In the genomic region with DNA sequence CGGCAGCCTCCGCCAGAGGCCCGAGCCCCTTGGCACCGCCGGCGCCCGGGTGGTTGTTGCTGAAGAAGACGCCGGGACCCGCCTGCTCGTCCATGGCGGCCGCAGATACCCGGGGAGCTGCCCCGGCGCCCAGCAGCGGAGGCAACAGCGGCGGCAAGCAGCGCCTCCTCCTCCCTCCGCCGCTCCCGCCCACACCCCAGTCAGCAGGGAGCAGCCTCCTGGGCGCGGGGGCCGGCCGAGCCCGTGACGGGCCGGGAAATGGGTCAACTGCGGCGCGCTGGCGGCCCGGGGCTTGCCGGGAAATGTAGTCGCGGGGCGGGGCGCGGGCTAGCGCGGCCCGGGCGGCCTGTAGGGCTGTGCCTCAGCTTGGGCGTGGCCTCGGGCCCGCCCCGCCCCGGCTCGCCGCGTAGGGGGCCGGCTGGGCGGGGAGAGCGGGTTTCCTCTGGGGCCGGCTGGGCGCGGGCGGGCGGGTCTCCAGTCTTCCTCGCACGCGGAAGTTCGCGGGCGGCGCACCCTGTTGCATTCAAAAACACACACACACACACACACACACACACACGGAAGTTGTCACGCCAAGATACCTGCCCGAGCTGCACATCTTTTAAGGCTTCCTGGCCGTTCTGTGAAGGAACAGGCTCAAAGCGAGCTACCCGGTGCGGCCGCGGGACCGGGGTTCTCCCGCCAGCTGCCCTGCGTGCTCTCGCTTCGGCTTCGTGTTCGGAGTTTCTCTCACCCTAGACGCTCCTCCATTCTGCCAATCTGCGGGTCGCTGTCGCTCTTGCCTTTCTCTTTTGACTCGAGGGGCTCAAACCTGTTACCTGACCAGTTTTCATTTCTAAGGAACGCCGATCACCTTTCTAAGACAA, we compare ENCODE assay signal across 8 cellular contexts. TPM values are rescaled to one million over a fixed set of nuclear protein-coding genes. Genes with fewer than 3 reads are reported as not detected.
DNase-seq lines count a peak whose midpoint lies in the region; ATAC-seq and TF ChIP-seq lines count a peak whose summit lies in the region.

STRN (minus strand) TSS at position 167 of the 866 bp plus-strand sequence; CDS start at position 94, 73 bp downstream.

- H3K4me3 ChIP-seq in AG09309 (ENCODE audit: control insufficient read depth, low read depth, low read length) (peak within 1 kb of the TSS; percentile 84), cardiac fibroblast (replicated peaks in 1 of 2; ENCODE audit: low read depth in 2 of 2, low read length in 2 of 2) (peak within 1 kb of the TSS; percentile 81 to 85)

- POLR2A ChIA-PET in activated B cell treated with CpG ODN at 0.5 μM for 24 hours (lab: Charles Lee), result interaction anchor here (0.6 to 1.8 kb wide), 17 partner anchors 9 to 1784 kb away, joined by 3 to 17 read pairs (median 4); partner anchors contain the start of genes CEBPZ, EIF2AK2, GPATCH11 and HEATR5B

- peak; percentile 69 for DNase-seq in AG09309 (ENCODE audit: low read depth)
- peak; percentile 97 for DNase-seq in NCI-H345 (lab: John Stamatoyannopoulos, UW)
- peak; percentile 100 for DNase-seq in activated B cell treated with CpG ODN at 0.5 μM for 24 hours
- peak; percentile 94 to 98 for DNase-seq in cardiac fibroblast (ENCODE audit: low read depth in 2 of 2)
- DNase-seq in iris pigment epithelial cell (ENCODE audit: low read depth), result peak; percentile 97
- DNase-seq in stimulated activated CD4-positive, alpha-beta T cell treated with anti-CD3 and anti-CD28 coated beads, Interleukin-12 subunit alpha, Interleukin-12 subunit beta, amount 100 ng/mL, for 24 hours (ENCODE audit: low read depth in 2 of 2), result peak; percentile 94 to 96

- intact Hi-C loops in activated B cell treated with CpG ODN at 0.5 μM for 24 hours (cut with micrococcal nuclease), result loop anchor here (1.0 to 5.0 kb wide), 8 partner anchors 46 to 1567 kb away; partner anchors contain the start of genes ATL2, CEBPZOS, FEZ2 and GPATCH11

- H3K27ac Mint-ChIP-seq in activated B cell treated with CpG ODN at 0.5 μM for 24 hours, result peak within 1 kb of the TSS; percentile 99

- peaks cover 45% of the 10 kb centered on the region for H3K4me1 Mint-ChIP-seq in activated B cell treated with CpG ODN at 0.5 μM for 24 hours

- peak within 1 kb of the TSS; percentile 97 for H3K4me3 Mint-ChIP-seq in activated B cell treated with CpG ODN at 0.5 μM for 24 hours

- TF ChIP-seq CTCF in AG09309 (IDR thresholded peaks at IDR 0.05; ENCODE audit: control insufficient read depth, insufficient read depth, low read depth, low read length, missing control alignments) (no peak), activated B cell treated with CpG ODN at 0.5 μM for 24 hours (IDR thresholded peaks at IDR 0.05) (no peak), cardiac fibroblast (IDR thresholded peaks at IDR 0.05; ENCODE audit: low read depth, low read length) (no peak)

- CTCF ChIA-PET in activated B cell treated with CpG ODN at 0.5 μM for 24 hours (lab: Charles Lee), result no interaction called here

- H3K36me3 Mint-ChIP-seq in activated B cell treated with CpG ODN at 0.5 μM for 24 hours (ENCODE audit: low read depth), result peaks cover 7% of the 10 kb centered on the region

- no peaks in the 10 kb centered on the region for H3K27me3 Mint-ChIP-seq in activated B cell treated with CpG ODN at 0.5 μM for 24 hours

- H3K9me3 Mint-ChIP-seq in activated B cell treated with CpG ODN at 0.5 μM for 24 hours, result no peaks in the 10 kb centered on the region

- ATAC-seq in GM19025 (IDR thresholded peaks at IDR 0.05; ENCODE audit: low read depth, unreplicated experiment), result peak; percentile 98
- peak; percentile 97 for ATAC-seq in HG03280 (IDR thresholded peaks at IDR 0.05; ENCODE audit: unreplicated experiment)
- ATAC-seq in activated B cell treated with CpG ODN at 0.5 μM for 24 hours (ENCODE audit: low read depth), result peak; percentile 91

RNA-seq across cellular contexts. Expression of gene STRN, which starts in this region (rescaled TPM):
- 24.7 and 24.9 TPM in 2 replicates for total RNA-seq in activated B cell treated with CpG ODN at 0.5 μM for 24 hours

Comparison
In these comparisons a context has a peak if more than half of its experiments do, and no peak if none do; other contexts are left out.
1. Peak in every context shown above with its lines: DNase-seq, ATAC-seq and H3K4me3 ChIP-seq.